ENCODE assay signal across 2 cellular contexts in the genomic region with DNA sequence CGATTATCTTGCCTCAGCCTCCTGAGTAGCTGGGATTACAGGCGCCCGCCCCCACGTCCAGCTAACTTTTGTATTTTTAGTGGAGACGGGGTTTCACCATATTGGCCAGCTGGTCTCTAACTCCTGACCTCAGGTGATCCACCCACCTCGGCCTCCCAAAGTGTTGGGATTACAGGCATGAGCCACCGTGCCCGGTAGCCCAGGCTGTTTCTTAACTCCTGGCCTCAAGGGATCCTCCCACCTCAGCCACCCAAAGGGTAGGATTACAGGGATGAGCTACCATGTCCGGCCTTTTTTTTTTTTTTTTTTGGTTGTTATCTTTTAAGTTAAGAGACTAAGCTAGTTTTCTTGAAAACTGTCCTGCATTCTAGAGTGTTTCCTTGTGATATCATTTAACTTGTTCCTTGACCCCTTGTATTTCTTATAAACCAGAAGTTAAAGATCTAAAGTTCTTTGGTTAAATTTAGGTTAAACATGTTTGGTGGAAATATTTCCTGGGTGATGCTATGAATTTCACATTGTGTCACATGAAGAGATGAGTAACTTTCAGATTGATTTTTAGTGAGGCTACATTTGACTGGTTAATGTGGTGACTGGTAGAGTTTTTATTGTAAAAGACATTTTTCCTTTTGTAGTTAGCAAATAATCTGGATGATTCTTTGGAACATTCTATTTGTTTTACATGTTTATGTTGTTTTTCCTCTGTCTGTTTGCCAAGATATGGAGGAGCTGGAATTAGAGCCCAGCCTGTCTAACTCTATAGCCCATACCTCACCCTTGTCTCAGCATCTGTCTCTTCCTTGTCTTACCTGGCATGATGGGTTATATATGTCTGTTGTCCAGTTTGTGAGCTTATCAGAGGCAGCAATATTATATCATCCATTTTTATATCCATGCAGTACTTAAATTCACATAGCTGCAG.
TF ChIP-seq lines count a peak whose summit lies in the region.

No MANE protein-coding gene starts in this region.

TF ChIP-seq in IMR-90, 13 proteins besides CTCF, POLR2A, EP300 and RAD21:
- no peak for TF ChIP-seq NFE2L2 (IDR thresholded peaks at IDR 0.05; ENCODE audit: low read depth, low read length)
- no peak for TF ChIP-seq SMC3 (IDR thresholded peaks at IDR 0.05; ENCODE audit: low read depth, low read length)
- TF ChIP-seq CEBPB (IDR thresholded peaks at IDR 0.05; ENCODE audit: low read depth, low read length) = peak; percentile 24; the same call in 1 of the 2 replicates
- TF ChIP-seq, protein P1, sequence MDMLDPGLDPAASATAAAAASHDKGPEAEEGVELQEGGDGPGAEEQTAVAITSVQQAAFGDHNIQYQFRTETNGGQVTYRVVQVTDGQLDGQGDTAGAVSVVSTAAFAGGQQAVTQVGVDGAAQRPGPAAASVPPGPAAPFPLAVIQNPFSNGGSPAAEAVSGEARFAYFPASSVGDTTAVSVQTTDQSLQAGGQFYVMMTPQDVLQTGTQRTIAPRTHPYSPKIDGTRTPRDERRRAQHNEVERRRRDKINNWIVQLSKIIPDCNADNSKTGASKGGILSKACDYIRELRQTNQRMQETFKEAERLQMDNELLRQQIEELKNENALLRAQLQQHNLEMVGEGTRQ (IDR thresholded peaks at IDR 0.05; ENCODE audit: low read depth, low read length) = peak; percentile 50
TF ChIP-seq in IMR-90: peak in this region for 2.

TF ChIP-seq in HEK293T, 16 proteins besides CTCF, POLR2A, EP300 and RAD21:
- TF ChIP-seq L3MBTL2 (conservative IDR thresholded peaks at IDR 0.05) (no peak), FOXK2 (IDR thresholded peaks at IDR 0.05) (no peak), CTBP1 (IDR thresholded peaks at IDR 0.05; ENCODE audit: borderline replicate concordance) (no peak), NFRKB (IDR thresholded peaks at IDR 0.05) (no peak), SUZ12 (IDR thresholded peaks at IDR 0.05) (no peak), HDGF (IDR thresholded peaks at IDR 0.05; ENCODE audit: borderline replicate concordance) (no peak), ZNF384 (IDR thresholded peaks at IDR 0.05) (no peak), ELF4 (IDR thresholded peaks at IDR 0.05) (no peak), ARNT (IDR thresholded peaks at IDR 0.05) (no peak)
- TF ChIP-seq, protein P2, sequence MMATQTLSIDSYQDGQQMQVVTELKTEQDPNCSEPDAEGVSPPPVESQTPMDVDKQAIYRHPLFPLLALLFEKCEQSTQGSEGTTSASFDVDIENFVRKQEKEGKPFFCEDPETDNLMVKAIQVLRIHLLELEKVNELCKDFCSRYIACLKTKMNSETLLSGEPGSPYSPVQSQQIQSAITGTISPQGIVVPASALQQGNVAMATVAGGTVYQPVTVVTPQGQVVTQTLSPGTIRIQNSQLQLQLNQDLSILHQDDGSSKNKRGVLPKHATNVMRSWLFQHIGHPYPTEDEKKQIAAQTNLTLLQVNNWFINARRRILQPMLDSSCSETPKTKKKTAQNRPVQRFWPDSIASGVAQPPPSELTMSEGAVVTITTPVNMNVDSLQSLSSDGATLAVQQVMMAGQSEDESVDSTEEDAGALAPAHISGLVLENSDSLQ (IDR thresholded peaks at IDR 0.05) = no peak
TF ChIP-seq in HEK293T: peak in this region for 0.
